ENCODE assay signal across 16 cellular contexts in genomic region chr21:41011968-41012367, GRCh38.
"Had no signal": no experiment of that assay in that cellular context is flagged by ENCODE, and none has a peak within 500 bp of the region (broad histone marks: within the 10 kb centered on the region; RNA-seq: fewer than 3 reads in every experiment).

No MANE protein-coding gene starts in this region.

- ATAC-seq: foreskin keratinocyte, left cardiac atrium, lower lobe of right lung, pancreas had no signal

- H3K4me1 ChIP-seq: left ventricle myocardium inferior, lower lobe of right lung, pancreas, sigmoid colon had no signal

- H2AFZ ChIP-seq: neural progenitor cell had no signal

- FAIRE-seq: colon, kidney, pancreas had no signal

- H3K27me3 ChIP-seq: neural progenitor cell, sigmoid colon had no signal

- H3K36me3 ChIP-seq: left ventricle myocardium inferior, lower lobe of right lung, neural progenitor cell, pancreas, sigmoid colon had no signal

- H3K4me3 ChIP-seq: left ventricle myocardium inferior, lower lobe of right lung, neural progenitor cell, pancreas, sigmoid colon, skin epidermis had no signal

- H3K9me3 ChIP-seq: lower lobe of right lung, pancreas, sigmoid colon had no signal

- H3K4me2 ChIP-seq: neural progenitor cell had no signal

- DNase-seq: dermis blood vessel endothelial cell; foreskin keratinocyte; immature natural killer cell; kidney; left cardiac atrium; left ventricle myocardium inferior; lower lobe of right lung; occipital lobe; pancreas; sigmoid colon; stimulated activated CD4-positive, alpha-beta T cell treated with anti-CD3 and anti-CD28 coated beads, Interleukin-2, amount 100 ng/mL, for 48 hours; stimulated activated naive CD4-positive, alpha-beta T cell treated with Interleukin-2 at 50 U/mL for 16 hours; trophoblast cell had no signal

- H3K9ac ChIP-seq: neural progenitor cell had no signal

- H3K27ac ChIP-seq: foreskin keratinocyte, left ventricle myocardium inferior, lower lobe of right lung, neural progenitor cell, pancreas, sigmoid colon, skin epidermis had no signal
